13 cellular contexts compared by ENCODE assay signal in genomic region chr12:75759842-75760260, GRCh38.
DNase-seq lines count a peak whose midpoint lies in the region; FAIRE-seq and TF ChIP-seq lines count a peak whose summit lies in the region.
"Had no signal": no experiment of that assay in that cellular context is flagged by ENCODE, and none has a peak within 500 bp of the region (broad histone marks: within the 10 kb centered on the region; RNA-seq: fewer than 3 reads in every experiment).

No MANE protein-coding gene starts in this region.

- no peak for DNase-seq in activated naive CD4-positive, alpha-beta T cell treated with anti-CD3 and anti-CD28 coated beads for 36 hours
- DNase-seq in LHCN-M2 (ENCODE audit: low read depth): peak; percentile 92
- DNase-seq in endothelial cell of umbilical vein (ENCODE audit: low read depth, low spot score): peak; percentile 12
- peak; percentile 96 for DNase-seq in stromal cell of bone marrow (ENCODE audit: low read depth)
- DNase-seq in HUDEP-2 (lab: John Stamatoyannopoulos, UW; ENCODE audit: unreplicated experiment in 76 of 76): no peak
- no peak for DNase-seq in dorsolateral prefrontal cortex
- no peak for DNase-seq in progenitor cell of endocrine pancreas (ENCODE audit: low spot score, unreplicated experiment)
- DNase-seq: activated CD4-positive, alpha-beta memory T cell treated with anti-CD3 and anti-CD28 coated beads, Interleukin-2, amount 10 ng/mL, durations not matched to agents 7 days and 5 days; dermis blood vessel endothelial cell; left ventricle myocardium superior; Peyer's patch had no signal

- H3K27me3 Mint-ChIP-seq in activated naive CD4-positive, alpha-beta T cell treated with anti-CD3 and anti-CD28 coated beads, Interleukin-2, amount 50 U/mL, for 24 hours: peaks cover 3% of the 10 kb centered on the region
- H3K27me3 Mint-ChIP-seq in activated naive CD4-positive, alpha-beta T cell treated with anti-CD3 and anti-CD28 coated beads for 36 hours (ENCODE audit: low read depth): peaks cover 11% of the 10 kb centered on the region
- no peaks in the 10 kb centered on the region for H3K27me3 Mint-ChIP-seq in progenitor cell of endocrine pancreas

- no peak overlapping the region for H2AFZ ChIP-seq in endothelial cell of umbilical vein (ENCODE audit: low read depth, low read length)

- H3K4me3 ChIP-seq in endothelial cell of umbilical vein (replicated peaks in 1 of 3; ENCODE audit: insufficient read depth in 1 of 3, low read depth in 1 of 3, low read length in 3 of 3): no peak overlapping the region
- H3K4me3 ChIP-seq in dorsolateral prefrontal cortex: no peak overlapping the region
- H3K4me3 ChIP-seq: Peyer's patch had no signal

- no TSS peak for BruUV-seq in endothelial cell of umbilical vein (replicated peaks; lab: Mats Ljungman, UMichigan)

- H4K20me1 ChIP-seq in endothelial cell of umbilical vein (replicated peaks; ENCODE audit: control insufficient read depth, extremely low read depth, insufficient read depth, low read length): no peaks in the 10 kb centered on the region

- no peak overlapping the region for H3K4me3 Mint-ChIP-seq in activated naive CD4-positive, alpha-beta T cell treated with anti-CD3 and anti-CD28 coated beads, Interleukin-2, amount 50 U/mL, for 24 hours
- H3K4me3 Mint-ChIP-seq in activated naive CD4-positive, alpha-beta T cell treated with anti-CD3 and anti-CD28 coated beads for 36 hours: no peak overlapping the region
- no peak overlapping the region for H3K4me3 Mint-ChIP-seq in progenitor cell of endocrine pancreas (ENCODE audit: low read depth)
- H3K4me3 Mint-ChIP-seq: activated CD4-positive, alpha-beta memory T cell treated with anti-CD3 and anti-CD28 coated beads, Interleukin-2, amount 10 ng/mL, durations not matched to agents 7 days and 5 days had no signal

- TF ChIP-seq CTCF in endothelial cell of umbilical vein (IDR thresholded peaks at IDR 0.05; ENCODE audit: extremely low read depth in 1 of 2, insufficient read depth in 1 of 2, low read depth in 1 of 2, low read length in 2 of 2): no peak
- TF ChIP-seq CTCF in dorsolateral prefrontal cortex (IDR thresholded peaks at IDR 0.05 in 54 of 56, conservative IDR thresholded peaks at IDR 0.05 in 2 of 56; ENCODE audit: low read depth in 1 of 56, partially characterized antibody in 56 of 56): no peak
- TF ChIP-seq CTCF in progenitor cell of endocrine pancreas (IDR thresholded peaks at IDR 0.05; ENCODE audit: unreplicated experiment): no peak

- H3K9me1 ChIP-seq in endothelial cell of umbilical vein (replicated peaks; ENCODE audit: control insufficient read depth, extremely low read depth, insufficient read depth, low read length): peaks cover 2% of the 10 kb centered on the region

- H3K4me1 ChIP-seq in endothelial cell of umbilical vein (ENCODE audit: control insufficient read depth, extremely low read depth, insufficient read depth, low read length): no peaks in the 10 kb centered on the region
- H3K4me1 ChIP-seq: Peyer's patch had no signal

- no peaks in the 10 kb centered on the region for H3K27me3 ChIP-seq in endothelial cell of umbilical vein (ENCODE audit: control insufficient read depth in 2 of 2, insufficient read depth in 2 of 2, low read length in 2 of 2)
- no peaks in the 10 kb centered on the region for H3K27me3 ChIP-seq in dorsolateral prefrontal cortex
- H3K27me3 ChIP-seq: Peyer's patch had no signal

- H3K79me2 ChIP-seq in endothelial cell of umbilical vein (ENCODE audit: control insufficient read depth, insufficient read depth, low read length): no peaks in the 10 kb centered on the region

- TF ChIP-seq POLR2A in endothelial cell of umbilical vein (IDR thresholded peaks at IDR 0.05; ENCODE audit: low read depth, low read length): no peak

- no peaks in the 10 kb centered on the region for H3K9me3 Mint-ChIP-seq in activated naive CD4-positive, alpha-beta T cell treated with anti-CD3 and anti-CD28 coated beads, Interleukin-2, amount 50 U/mL, for 24 hours
- no peaks in the 10 kb centered on the region for H3K9me3 Mint-ChIP-seq in activated naive CD4-positive, alpha-beta T cell treated with anti-CD3 and anti-CD28 coated beads for 36 hours
- peaks cover 5% of the 10 kb centered on the region for H3K9me3 Mint-ChIP-seq in progenitor cell of endocrine pancreas (ENCODE audit: low read depth)
- H3K9me3 Mint-ChIP-seq: activated CD4-positive, alpha-beta memory T cell treated with anti-CD3 and anti-CD28 coated beads, Interleukin-2, amount 10 ng/mL, durations not matched to agents 7 days and 5 days had no signal

- dilution Hi-C loops in endothelial cell of umbilical vein (cut with MboI; ENCODE audit: extremely low pct_ligation_motif_present, low sequenced_read_pairs): no loop called here

- peaks cover 18% of the 10 kb centered on the region for H3K4me1 Mint-ChIP-seq in activated naive CD4-positive, alpha-beta T cell treated with anti-CD3 and anti-CD28 coated beads, Interleukin-2, amount 50 U/mL, for 24 hours
- peaks cover 12% of the 10 kb centered on the region for H3K4me1 Mint-ChIP-seq in activated naive CD4-positive, alpha-beta T cell treated with anti-CD3 and anti-CD28 coated beads for 36 hours (ENCODE audit: low read depth)
- peaks cover 41% of the 10 kb centered on the region for H3K4me1 Mint-ChIP-seq in progenitor cell of endocrine pancreas (ENCODE audit: low read depth)

- CTCF ChIA-PET in activated naive CD4-positive, alpha-beta T cell treated with anti-CD3 and anti-CD28 coated beads for 36 hours (lab: Charles Lee): interaction anchor here (0.6 to 1.1 kb wide), 3 partner anchors 19 to 280 kb away, joined by 3 to 5 read pairs (median 3); partner anchors contain the start of gene PHLDA1
- CTCF ChIA-PET in endothelial cell of umbilical vein (lab: Charles Lee): interaction anchor here (0.5 to 1.5 kb wide), 6 partner anchors 9 to 149 kb away, joined by 3 to 7 read pairs (median 4); no protein-coding TSS in a partner anchor

- H3K27ac ChIP-seq in endothelial cell of umbilical vein (ENCODE audit: insufficient read depth, low read depth, low read length) (no peak overlapping the region), dorsolateral prefrontal cortex (no peak overlapping the region)
- H3K27ac ChIP-seq: C4-2B, Peyer's patch had no signal

- H3K4me2 ChIP-seq in endothelial cell of umbilical vein (ENCODE audit: insufficient read depth, low read length): no peak overlapping the region

- no peak overlapping the region for H3K9ac ChIP-seq in endothelial cell of umbilical vein (replicated peaks; ENCODE audit: extremely low read depth, insufficient read depth, low read length)

- POLR2A ChIA-PET in endothelial cell of umbilical vein (lab: Charles Lee): no interaction called here

- H3K27ac Mint-ChIP-seq in activated naive CD4-positive, alpha-beta T cell treated with anti-CD3 and anti-CD28 coated beads, Interleukin-2, amount 50 U/mL, for 24 hours: peak overlapping the region; percentile 47
- no peak overlapping the region for H3K27ac Mint-ChIP-seq in activated naive CD4-positive, alpha-beta T cell treated with anti-CD3 and anti-CD28 coated beads for 36 hours
- H3K27ac Mint-ChIP-seq in progenitor cell of endocrine pancreas: no peak overlapping the region
- H3K27ac Mint-ChIP-seq: activated CD4-positive, alpha-beta memory T cell treated with anti-CD3 and anti-CD28 coated beads, Interleukin-2, amount 10 ng/mL, durations not matched to agents 7 days and 5 days had no signal

- H3K9me3 ChIP-seq in endothelial cell of umbilical vein (replicated peaks; ENCODE audit: control insufficient read depth, insufficient read depth, low read length): no peaks in the 10 kb centered on the region
- H3K9me3 ChIP-seq: Peyer's patch had no signal

- intact Hi-C loops in activated naive CD4-positive, alpha-beta T cell treated with anti-CD3 and anti-CD28 coated beads for 36 hours (cut with micrococcal nuclease): no loop called here
- intact Hi-C loops in endothelial cell of umbilical vein (cut with micrococcal nuclease) (no loop called here), dorsolateral prefrontal cortex (cut with DNase I) (no loop called here)

- no peaks in the 10 kb centered on the region for H3K36me3 ChIP-seq in endothelial cell of umbilical vein (ENCODE audit: control insufficient read depth in 2 of 2, extremely low read depth in 1 of 2, insufficient read depth in 2 of 2, low read length in 2 of 2)
- H3K36me3 ChIP-seq: Peyer's patch had no signal

- no peak for FAIRE-seq in endothelial cell of umbilical vein (lab: Jason Lieb, UNC)

- no peaks in the 10 kb centered on the region for H3K36me3 Mint-ChIP-seq in activated naive CD4-positive, alpha-beta T cell treated with anti-CD3 and anti-CD28 coated beads, Interleukin-2, amount 50 U/mL, for 24 hours
- no peaks in the 10 kb centered on the region for H3K36me3 Mint-ChIP-seq in activated naive CD4-positive, alpha-beta T cell treated with anti-CD3 and anti-CD28 coated beads for 36 hours (ENCODE audit: low read depth)
- H3K36me3 Mint-ChIP-seq in progenitor cell of endocrine pancreas (ENCODE audit: insufficient read depth): peaks cover 2% of the 10 kb centered on the region

TF ChIP-seq in endothelial cell of umbilical vein, 7 proteins besides CTCF, POLR2A, EP300 and RAD21:
- peak; percentile 67 for TF ChIP-seq FOS (IDR thresholded peaks at IDR 0.05; ENCODE audit: borderline replicate concordance, insufficient read depth, low read length)
- no peak for TF ChIP-seq MYC (IDR thresholded peaks at IDR 0.05; ENCODE audit: low read depth, low read length)

Comparison
In these comparisons a context has a peak if more than half of its experiments do, and no peak if none do; other contexts are left out.
1. DNase-seq: peak in LHCN-M2 (single experiment), endothelial cell of umbilical vein (single experiment) and stromal cell of bone marrow (single experiment); none in activated naive CD4-positive, alpha-beta T cell treated with anti-CD3 and anti-CD28 coated beads for 36 hours (single experiment), HUDEP-2 (0 of 76), dorsolateral prefrontal cortex (0 of 10) and progenitor cell of endocrine pancreas (single experiment).